8 cellular contexts compared by ENCODE assay signal in genomic region chr6:32700391-32701040, GRCh38. TPM values are rescaled to one million over a fixed set of nuclear protein-coding genes. Genes with fewer than 3 reads are reported as not detected.
DNase-seq lines count a peak whose midpoint lies in the region; ATAC-seq, FAIRE-seq and TF ChIP-seq lines count a peak whose summit lies in the region.

No MANE protein-coding gene starts in this region.

- peak; percentile 77 for TF ChIP-seq CTCF in HepG2 (CRISPR knock-in tag; IDR thresholded peaks at IDR 0.05)
- peak; percentile 53 to 69 (median 53) for TF ChIP-seq CTCF in testis (IDR thresholded peaks at IDR 0.05)

- H3K9me3 Mint-ChIP-seq in dendritic cell treated with granulocyte-macrophage colony-stimulating factor and Interleukin-4, amounts not matched to agents 40 ng/mL and 50 ng/mL, for 4 days: peaks cover 8% of the 10 kb centered on the region

- H3K4me2 ChIP-seq in HepG2 (ENCODE audit: low read depth, low read length): no peak overlapping the region

- TF ChIP-seq RAD21 in HepG2 (CRISPR knock-in tag; IDR thresholded peaks at IDR 0.05): peak; percentile 36; the same call in 1 of the 2 replicates

- H2AFZ ChIP-seq in HepG2 (ENCODE audit: low read length): no peak overlapping the region

- POLR2A ChIA-PET in HepG2 (lab: Yijun Ruan, JAX): no interaction called here

- no TSS peak for BruUV-seq in HepG2 (replicated peaks; lab: Mats Ljungman, UMichigan)

- H3K27ac ChIP-seq in SK-N-MC (no peak overlapping the region), HepG2 (ENCODE audit: extremely low read length, insufficient read depth, low read length) (no peak overlapping the region), testis (no peak overlapping the region)

- peaks cover 39% of the 10 kb centered on the region for H3K27me3 Mint-ChIP-seq in dendritic cell treated with granulocyte-macrophage colony-stimulating factor and Interleukin-4, amounts not matched to agents 40 ng/mL and 50 ng/mL, for 4 days

- no peak overlapping the region for H3K4me3 Mint-ChIP-seq in dendritic cell treated with granulocyte-macrophage colony-stimulating factor and Interleukin-4, amounts not matched to agents 40 ng/mL and 50 ng/mL, for 4 days

- peak; percentile 89 for FAIRE-seq in HepG2 (lab: Jason Lieb, UNC)

- WGBS in HepG2 (ENCODE audit: low lambda C conversion rate): 10% methylated on average over 6 of the region's 6 CpGs
- WGBS in testis, 2 donors: 10 to 16% methylated on average over 6 of the region's 6 CpGs

- H3K9me3 ChIP-seq in SK-N-MC (ENCODE audit: low read depth, low read length) (no peaks in the 10 kb centered on the region), HepG2 (ENCODE audit: low read length) (no peaks in the 10 kb centered on the region), testis (no peaks in the 10 kb centered on the region)

- ATAC-seq in HepG2 (peak; percentile 88), GM21825 (IDR thresholded peaks at IDR 0.05; ENCODE audit: unreplicated experiment) (no peak)

- TF ChIP-seq EP300 in HepG2 (IDR thresholded peaks at IDR 0.05; ENCODE audit: low read depth in 2 of 2, low read length in 2 of 2) (no peak), HepG2 (CRISPR knock-in tag; IDR thresholded peaks at IDR 0.05; ENCODE audit: borderline replicate concordance) (no peak)

- peak overlapping the region; percentile 5 for H3K27ac Mint-ChIP-seq in dendritic cell treated with granulocyte-macrophage colony-stimulating factor and Interleukin-4, amounts not matched to agents 40 ng/mL and 50 ng/mL, for 4 days

- H4K20me1 ChIP-seq in HepG2 (ENCODE audit: insufficient read depth, low read length): no peaks in the 10 kb centered on the region; the same call in none of the 2 replicates

- peak overlapping the region; percentile 26 for H3K4me3 ChIP-seq in SK-N-MC
- H3K4me3 ChIP-seq in HepG2 (replicated peaks in 1 of 3; ENCODE audit: insufficient read depth in 1 of 3, low read depth in 2 of 3, low read length in 3 of 3): no peak overlapping the region
- no peak overlapping the region for H3K4me3 ChIP-seq in testis

- H3K4me1 ChIP-seq in HepG2 (ENCODE audit: insufficient read depth, low read length) (no peaks in the 10 kb centered on the region), testis (no peaks in the 10 kb centered on the region)

- intact Hi-C loops in dendritic cell treated with granulocyte-macrophage colony-stimulating factor and Interleukin-4, amounts not matched to agents 40 ng/mL and 50 ng/mL, for 4 days (cut with micrococcal nuclease): loop anchor here (2.0 to 10.0 kb wide), 4 partner anchors 87 to 286 kb away; no protein-coding TSS in a partner anchor
- intact Hi-C loops in HepG2 (cut with micrococcal nuclease; ENCODE audit: unreplicated experiment): loop anchor here (1.0 to 5.0 kb wide), 2 partner anchors 87 to 285 kb away; no protein-coding TSS in a partner anchor
- intact Hi-C loops in testis (cut with DNase I; ENCODE audit: low total_unique reads): loop anchor here (10.0 kb wide), 1 partner anchor 286 kb away; no protein-coding TSS in a partner anchor

- TF ChIP-seq POLR2A in HepG2 (IDR thresholded peaks at IDR 0.05; ENCODE audit: insufficient read depth in 1 of 2, low read depth in 2 of 2, low read length in 2 of 2) (no peak), testis (IDR thresholded peaks at IDR 0.05) (no peak)

- no peaks in the 10 kb centered on the region for H3K79me2 ChIP-seq in HepG2 (ENCODE audit: insufficient read depth, low read length)

- DNase-seq in NCI-H146 (lab: John Stamatoyannopoulos, UW) (peak; percentile 37), NCI-H146 treated with DMSO at 0.1 percent for 48 hours (lab: John Stamatoyannopoulos, UW; ENCODE audit: unreplicated experiment) (no peak), LHCN-M2 (ENCODE audit: low read depth) (peak; percentile 49), SK-N-MC (ENCODE audit: low read depth, low spot score) (peak; percentile 45), HepG2 (ENCODE audit: low spot score) (peak; percentile 56), testis (peak; percentile 39)

- peaks cover 25% of the 10 kb centered on the region for H3K4me1 Mint-ChIP-seq in dendritic cell treated with granulocyte-macrophage colony-stimulating factor and Interleukin-4, amounts not matched to agents 40 ng/mL and 50 ng/mL, for 4 days (ENCODE audit: low read depth)

- H3K27me3 ChIP-seq in HepG2 (ENCODE audit: control insufficient read depth in 1 of 2, insufficient read depth in 2 of 2, low read length in 2 of 2) (no peaks in the 10 kb centered on the region; a peak in 1 of 5 replicates), testis (no peaks in the 10 kb centered on the region)

- CTCF ChIA-PET in HepG2 (lab: Yijun Ruan, JAX; ENCODE audit: low intra/inter-chr PET ratio, low total read pairs): interaction anchor here (1.4 to 3.2 kb wide), 4 partner anchors 78 to 286 kb away, joined by 3 to 36 read pairs (median 10); no protein-coding TSS in a partner anchor

- H3K9ac ChIP-seq in SK-N-MC (ENCODE audit: insufficient read length) (no peak overlapping the region), HepG2 (ENCODE audit: insufficient read depth, low read depth, low read length) (no peak overlapping the region)

- in situ Hi-C loops in HepG2 (cut with HindIII; ENCODE audit: extremely low pct_ligation_motif_present, low pct_unique_long_range_greater_than_20kb): no loop called here

- H3K36me3 Mint-ChIP-seq in dendritic cell treated with granulocyte-macrophage colony-stimulating factor and Interleukin-4, amounts not matched to agents 40 ng/mL and 50 ng/mL, for 4 days (ENCODE audit: low read depth): no peaks in the 10 kb centered on the region

- H3K36me3 ChIP-seq in SK-N-MC (ENCODE audit: insufficient read depth, low read length) (no peaks in the 10 kb centered on the region), HepG2 (replicated peaks in 1 of 2; ENCODE audit: control insufficient read depth in 1 of 2, insufficient read depth in 2 of 2, low read length in 2 of 2) (no peaks in the 10 kb centered on the region), testis (ENCODE audit: low read depth, missing control alignments) (no peaks in the 10 kb centered on the region)

TF ChIP-seq in HepG2, 621 proteins besides CTCF, POLR2A, EP300 and RAD21 (continues in another document):
- TF ChIP-seq U2AF1 (optimal IDR thresholded peaks at IDR 0.05; ENCODE audit: low read depth, low read length): no peak

RNA-seq across cellular contexts. Expression of gene HLA-DQB1, which starts 34.1 kb away (rescaled TPM):
- not detected in 2 replicates for total RNA-seq in LHCN-M2 (2014; rRNA removed)
- polyA plus RNA-seq in LHCN-M2 (2012): not detected
- total RNA-seq in HepG2 (2016; rRNA removed; fragmentation: Illumina TruSeq; extraction: Trizol): not detected in 2 replicates
- total RNA-seq in HepG2 (2016; cell fraction: cytosol; rRNA removed; fragmentation: Illumina TruSeq; extraction: Trizol; ENCODE audit: low read depth): not detected in 2 replicates
- not detected in 2 replicates for total RNA-seq in HepG2 (2016; cell fraction: insoluble cytoplasmic fraction; rRNA removed; fragmentation: Illumina TruSeq; extraction: Trizol)
- not detected in 2 replicates for total RNA-seq in HepG2 (2016; cell fraction: membrane; rRNA removed; fragmentation: Illumina TruSeq; extraction: Trizol)
- not detected in 2 replicates for total RNA-seq in HepG2 (2016; cell fraction: nucleus; rRNA removed; fragmentation: Illumina TruSeq; extraction: Trizol)
- not detected in 2 replicates for polyA plus RNA-seq in HepG2 (2011; rRNA removed)
- polyA plus RNA-seq in HepG2 (2011; cell fraction: cytosol; rRNA removed): 0.08 and 0.21 TPM in 2 replicates
- 0.10 and 0.18 TPM in 2 replicates for polyA plus RNA-seq in HepG2 (2011; cell fraction: nucleus; rRNA removed)
- not detected in 2 replicates for polyA plus RNA-seq in HepG2 (2012)
- polyA plus RNA-seq in HepG2 (2016; cell fraction: cytosol; fragmentation: Illumina TruSeq; extraction: Trizol; ENCODE audit: low read depth): not detected in 2 replicates
- polyA plus RNA-seq in HepG2 (2016; cell fraction: insoluble cytoplasmic fraction; fragmentation: Illumina TruSeq; extraction: Trizol; ENCODE audit: low read depth): not detected in 2 replicates
- polyA plus RNA-seq in HepG2 (2016; cell fraction: membrane; fragmentation: Illumina TruSeq; extraction: Trizol; ENCODE audit: low read depth): not detected in 2 replicates
- not detected in 2 replicates for polyA plus RNA-seq in HepG2 (2016; cell fraction: nucleus; fragmentation: Illumina TruSeq; extraction: Trizol; ENCODE audit: insufficient read depth, low read depth)
- 0.14 TPM in 1 of 2 replicates, not detected in the other for polyA minus RNA-seq in HepG2 (2011; rRNA and poly(A)+ RNA removed; ENCODE audit: low replicate concordance)
- polyA minus RNA-seq in HepG2 (2011; cell fraction: cytosol; rRNA and poly(A)+ RNA removed): not detected in 2 replicates
- polyA minus RNA-seq in HepG2 (2011; cell fraction: nucleus; rRNA and poly(A)+ RNA removed): not detected in 2 replicates
- 1 to 10 TPM in 1 of 2 donors, under 1 TPM in 1; 0.08 to 1.7 TPM for total RNA-seq in testis
- polyA plus RNA-seq in testis (ENCODE audit: insufficient read depth, low read depth, low replicate concordance): 7.7 TPM

RNA-seq across cellular contexts. Expression of gene HLA-DQA2, which starts 40.7 kb away (rescaled TPM):
- not detected in 2 replicates for total RNA-seq in LHCN-M2 (2014; rRNA removed)
- polyA plus RNA-seq in LHCN-M2 (2012): not detected
- not detected in 2 replicates for total RNA-seq in HepG2 (2016; rRNA removed; fragmentation: Illumina TruSeq; extraction: Trizol)
- total RNA-seq in HepG2 (2016; cell fraction: cytosol; rRNA removed; fragmentation: Illumina TruSeq; extraction: Trizol; ENCODE audit: low read depth): not detected in 2 replicates
- not detected in 2 replicates for total RNA-seq in HepG2 (2016; cell fraction: insoluble cytoplasmic fraction; rRNA removed; fragmentation: Illumina TruSeq; extraction: Trizol)
- not detected in 2 replicates for total RNA-seq in HepG2 (2016; cell fraction: membrane; rRNA removed; fragmentation: Illumina TruSeq; extraction: Trizol)
- not detected in 2 replicates for total RNA-seq in HepG2 (2016; cell fraction: nucleus; rRNA removed; fragmentation: Illumina TruSeq; extraction: Trizol)
- polyA plus RNA-seq in HepG2 (2011; rRNA removed): not detected in 2 replicates
- not detected in 2 replicates for polyA plus RNA-seq in HepG2 (2011; cell fraction: cytosol; rRNA removed)
- polyA plus RNA-seq in HepG2 (2011; cell fraction: nucleus; rRNA removed): not detected in 2 replicates
- not detected in 2 replicates for polyA plus RNA-seq in HepG2 (2012)
- polyA plus RNA-seq in HepG2 (2016; cell fraction: cytosol; fragmentation: Illumina TruSeq; extraction: Trizol; ENCODE audit: low read depth): not detected in 2 replicates
- not detected in 2 replicates for polyA plus RNA-seq in HepG2 (2016; cell fraction: insoluble cytoplasmic fraction; fragmentation: Illumina TruSeq; extraction: Trizol; ENCODE audit: low read depth)
- not detected in 2 replicates for polyA plus RNA-seq in HepG2 (2016; cell fraction: membrane; fragmentation: Illumina TruSeq; extraction: Trizol; ENCODE audit: low read depth)
- not detected in 2 replicates for polyA plus RNA-seq in HepG2 (2016; cell fraction: nucleus; fragmentation: Illumina TruSeq; extraction: Trizol; ENCODE audit: insufficient read depth, low read depth)
- polyA minus RNA-seq in HepG2 (2011; rRNA and poly(A)+ RNA removed; ENCODE audit: low replicate concordance): not detected in 2 replicates
- not detected in 2 replicates for polyA minus RNA-seq in HepG2 (2011; cell fraction: cytosol; rRNA and poly(A)+ RNA removed)
- polyA minus RNA-seq in HepG2 (2011; cell fraction: nucleus; rRNA and poly(A)+ RNA removed): not detected in 2 replicates
- total RNA-seq in testis: not detected
- 27.3 TPM for polyA plus RNA-seq in testis (ENCODE audit: insufficient read depth, low read depth, low replicate concordance)
